ENCODE assay signal across 8 cellular contexts in genomic region chr1:50959913-50960844, GRCh38. TPM values are rescaled to one million over a fixed set of nuclear protein-coding genes. Genes with fewer than 3 reads are reported as not detected.
A peak's percentile ranks its signal among the peaks of the same experiment; 100 is the strongest.
DNase-seq lines count a peak whose midpoint lies in the region; ATAC-seq and TF ChIP-seq lines count a peak whose summit lies in the region.

Gene FAF1 (minus strand): TSS chr1:50960267. CDS start chr1:50959811, 456 bp downstream.

- H3K4me3 ChIP-seq in adrenal gland (peak within 1 kb of the TSS; percentile 55 to 98 (median 68)), heart right ventricle (peak within 1 kb of the TSS; percentile 22 to 80 (median 75)), upper lobe of left lung (peak within 1 kb of the TSS; percentile 48 to 88 (median 70))

- ATAC-seq in HG02759 (IDR thresholded peaks at IDR 0.05; ENCODE audit: unreplicated experiment): peak; percentile 91
- ATAC-seq in heart right ventricle: peak; percentile 98 to 100 (median 100)
- ATAC-seq in upper lobe of left lung (ENCODE audit: low FRiP score in 2 of 2): peak; percentile 99 to 100

- TF ChIP-seq CTCF in GM12874 (IDR thresholded peaks at IDR 0.05; ENCODE audit: insufficient read depth, low read depth, low read length) (peak; percentile 27; the same call in 1 of the 2 replicates), adrenal gland (IDR thresholded peaks at IDR 0.05) (peak; percentile 8 to 59 (median 42)), heart right ventricle (IDR thresholded peaks at IDR 0.05) (peak in 6 of 9 donors; percentile 12 to 43 (median 24)), upper lobe of left lung (IDR thresholded peaks at IDR 0.05) (peak; percentile 15 to 83 (median 58))

- intact Hi-C loops in adrenal gland (cut with DNase I) (loop anchor here in 1 of 2 donors (10.0 kb wide), 1 partner anchor 185 kb away; no protein-coding TSS in a partner anchor), heart right ventricle (cut with DNase I) (loop anchor here in 2 of 10 donors (5.0 kb wide), 2 partner anchors 183 to 917 kb away; partner anchors contain the start of gene NRDC (in 1 of the 2)), posterior cingulate gyrus (cut with DNase I) (loop anchor here (1.0 kb wide), 1 partner anchor 8 kb away; no protein-coding TSS in a partner anchor)

- peak; percentile 98 for DNase-seq in NCI-H128 (lab: John Stamatoyannopoulos, UW; ENCODE audit: unreplicated experiment)
- DNase-seq in T follicular helper cell (ENCODE audit: low read depth): peak; percentile 97
- DNase-seq in adrenal gland: peak; percentile 97 to 98 (median 97)
- peak; percentile 96 to 97 for DNase-seq in heart right ventricle
- peak; percentile 94 to 99 (median 96) for DNase-seq in posterior cingulate gyrus
- peak; percentile 97 to 99 for DNase-seq in upper lobe of left lung

- H3K9me3 ChIP-seq in adrenal gland (replicated peaks in 1 of 3): no peaks in the 10 kb centered on the region
- H3K9me3 ChIP-seq in heart right ventricle: no peaks in the 10 kb centered on the region
- H3K9me3 ChIP-seq in upper lobe of left lung: no peaks in the 10 kb centered on the region

- H3K27me3 ChIP-seq in adrenal gland (no peaks in the 10 kb centered on the region), heart right ventricle (no peaks in the 10 kb centered on the region), upper lobe of left lung (no peaks in the 10 kb centered on the region)

- peak in 1 of 4 donors; percentile 39 for TF ChIP-seq EP300 in upper lobe of left lung (IDR thresholded peaks at IDR 0.05)

- no peaks in the 10 kb centered on the region for H3K36me3 ChIP-seq in adrenal gland (replicated peaks in 1 of 2)
- no peaks in the 10 kb centered on the region for H3K36me3 ChIP-seq in heart right ventricle
- no peaks in the 10 kb centered on the region for H3K36me3 ChIP-seq in upper lobe of left lung

- H3K4me1 ChIP-seq in adrenal gland (replicated peaks in 1 of 2): peaks cover 8 to 16% of the 10 kb centered on the region in 2 donors
- H3K4me1 ChIP-seq in heart right ventricle: peaks cover 5 to 35% (median 23%) of the 10 kb centered on the region in 9 donors
- H3K4me1 ChIP-seq in upper lobe of left lung: peaks cover 9 to 29% (median 20%) of the 10 kb centered on the region in 4 donors

- peak within 1 kb of the TSS; percentile 72 to 93 (median 85) for H3K27ac ChIP-seq in adrenal gland
- H3K27ac ChIP-seq in heart right ventricle: peak within 1 kb of the TSS; percentile 66 to 92 (median 88)
- H3K27ac ChIP-seq in upper lobe of left lung: peak within 1 kb of the TSS; percentile 80 to 90 (median 88)

- TF ChIP-seq POLR2A in adrenal gland (IDR thresholded peaks at IDR 0.05) (peak; percentile 88 to 97), upper lobe of left lung (IDR thresholded peaks at IDR 0.05) (peak in 3 of 4 donors; percentile 69 to 94 (median 79))

- WGBS in adrenal gland, 4 donors: 0 to 1% (median 1%) methylated on average over 7 to 80 of the region's 80 CpGs
- 0 to 1% methylated on average over 80 of the region's 80 CpGs for WGBS in heart right ventricle, 2 donors
- WGBS in upper lobe of left lung, 2 donors: 0% methylated on average over 20 to 34 of the region's 80 CpGs

RNA-seq across cellular contexts. Expression of gene FAF1, which starts in this region (rescaled TPM):
- total RNA-seq in adrenal gland (10 to 100 TPM; 25.2 to 88.4 (median 49.8) TPM), heart right ventricle (100 to 1,000 TPM in 1 of 10 donors, 10 to 100 TPM in 9; 81.4 to 102 (median 90.8) TPM), upper lobe of left lung (10 to 100 TPM; 30.2 to 52.3 (median 35.0) TPM)
- polyA plus RNA-seq in adrenal gland (10 to 100 TPM; 23.4 to 79.9 (median 24.7) TPM), heart right ventricle (10 to 100 TPM; 30.9 to 62.3 TPM)

Comparison
In these comparisons a context has a peak if more than half of its experiments do, and no peak if none do; other contexts are left out.
1. Peak in every context shown above with its lines: DNase-seq, ATAC-seq, H3K4me3 ChIP-seq and H3K27ac ChIP-seq.